In the genomic region with DNA sequence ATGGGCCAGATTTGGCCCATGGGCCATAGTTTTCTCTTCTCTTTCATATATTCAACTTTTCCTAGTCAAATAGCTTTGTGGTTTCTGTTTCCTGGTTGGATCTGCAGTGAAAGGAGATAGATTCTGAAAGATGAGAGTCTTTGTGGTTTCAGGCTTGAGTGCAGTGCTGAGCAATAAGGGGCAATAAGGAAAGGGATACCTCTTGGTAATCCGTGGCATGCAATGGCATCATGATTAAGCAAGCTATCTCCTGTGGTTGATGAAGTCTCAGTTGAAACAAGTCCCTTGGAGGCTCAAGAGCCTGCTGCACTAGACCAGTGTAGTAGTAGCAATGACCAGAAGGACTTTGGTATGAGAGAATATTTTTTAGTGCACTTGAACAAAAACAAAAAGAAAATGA, we compare ENCODE assay signal across 18 cellular contexts.
"Had no signal": no experiment of that assay in that cellular context is flagged by ENCODE, and none has a peak within 500 bp of the region (broad histone marks: within the 10 kb centered on the region; RNA-seq: fewer than 3 reads in every experiment).

No MANE protein-coding gene starts in this region.

- H3K4me1 ChIP-seq: left ventricle myocardium inferior, right atrium auricular region, tibial nerve, uterus had no signal

- H3K27me3 ChIP-seq: cardiac muscle cell, hepatocyte, neutrophil, right atrium auricular region, tibial nerve, uterus had no signal

- H3K36me3 ChIP-seq: cardiac muscle cell, left ventricle myocardium inferior, neutrophil, right atrium auricular region, tibial nerve, uterus had no signal

- H3K79me2 ChIP-seq: hepatocyte had no signal

- H3K4me3 ChIP-seq: cardiac muscle cell, hepatocyte, left ventricle myocardium inferior, right atrium auricular region, skin epidermis, tibial nerve, uterus had no signal

- H3K9me3 Mint-ChIP-seq: memory B cell had no signal

- H3K27me3 Mint-ChIP-seq: activated CD8-positive, alpha-beta memory T cell treated with anti-CD3 and anti-CD28 coated beads, Interleukin-2, amount 10 ng/mL, durations not matched to agents 7 days and 5 days; activated naive CD4-positive, alpha-beta T cell treated with anti-CD3 and anti-CD28 coated beads, Interleukin-2, amount 10 ng/mL, durations not matched to agents 7 days and 5 days; activated T-cell treated with anti-CD3 and anti-CD28 coated beads, Interleukin-2, amount 50 U/mL, for 24 hours; memory B cell; stimulated activated naive B cell treated with anti-CD40 and anti-IgM and Interleukin-4, amounts not matched to agents 10 μg/mL and 1 μg/mL and 100 μg/mL, for 72 hours; T-helper 17 cell had no signal

- ATAC-seq: activated CD8-positive, alpha-beta memory T cell treated with anti-CD3 and anti-CD28 coated beads, Interleukin-2, amount 10 ng/mL, durations not matched to agents 7 days and 5 days; natural killer cell; stimulated activated naive B cell treated with anti-CD40 and anti-IgM and Interleukin-4, amounts not matched to agents 10 μg/mL and 1 μg/mL and 100 μg/mL, for 72 hours; T-helper 17 cell had no signal

- H3K27ac Mint-ChIP-seq: activated CD8-positive, alpha-beta memory T cell treated with anti-CD3 and anti-CD28 coated beads, Interleukin-2, amount 10 ng/mL, durations not matched to agents 7 days and 5 days; activated naive CD4-positive, alpha-beta T cell treated with anti-CD3 and anti-CD28 coated beads, Interleukin-2, amount 10 ng/mL, durations not matched to agents 7 days and 5 days; activated T-cell treated with anti-CD3 and anti-CD28 coated beads, Interleukin-2, amount 50 U/mL, for 24 hours; memory B cell; natural killer cell; stimulated activated naive B cell treated with anti-CD40 and anti-IgM and Interleukin-4, amounts not matched to agents 10 μg/mL and 1 μg/mL and 100 μg/mL, for 72 hours; T-helper 17 cell had no signal

- H3K9me3 ChIP-seq: neutrophil, right atrium auricular region, tibial nerve, uterus had no signal

- DNase-seq: activated CD8-positive, alpha-beta memory T cell treated with anti-CD3 and anti-CD28 coated beads, Interleukin-2, amount 10 ng/mL, durations not matched to agents 7 days and 5 days; activated naive CD4-positive, alpha-beta T cell treated with anti-CD3 and anti-CD28 coated beads, Interleukin-2, amount 10 ng/mL, durations not matched to agents 7 days and 5 days; activated T-cell treated with anti-CD3 and anti-CD28 coated beads, Interleukin-2, amount 50 U/mL, for 24 hours; left ventricle myocardium inferior; natural killer cell; posterior cingulate gyrus; stimulated activated CD4-positive, alpha-beta T cell treated with anti-CD3 and anti-CD28 coated beads, Interleukin-15, amount 100 ng/mL, for 24 hours; stimulated activated CD4-positive, alpha-beta T cell treated with anti-CD3 and anti-CD28 coated beads, Interleukin-4, amount 100 ng/mL, for 1 hour; stimulated activated naive B cell treated with anti-CD40 and anti-IgM and Interleukin-4, amounts not matched to agents 10 μg/mL and 1 μg/mL and 100 μg/mL, for 72 hours; T-helper 17 cell; uterus had no signal

- H3K4me3 Mint-ChIP-seq: activated CD8-positive, alpha-beta memory T cell treated with anti-CD3 and anti-CD28 coated beads, Interleukin-2, amount 10 ng/mL, durations not matched to agents 7 days and 5 days; activated naive CD4-positive, alpha-beta T cell treated with anti-CD3 and anti-CD28 coated beads, Interleukin-2, amount 10 ng/mL, durations not matched to agents 7 days and 5 days; activated T-cell treated with anti-CD3 and anti-CD28 coated beads, Interleukin-2, amount 50 U/mL, for 24 hours; memory B cell; natural killer cell; stimulated activated naive B cell treated with anti-CD40 and anti-IgM and Interleukin-4, amounts not matched to agents 10 μg/mL and 1 μg/mL and 100 μg/mL, for 72 hours; T-helper 17 cell had no signal

- H2AFZ ChIP-seq: hepatocyte had no signal

- H3K36me3 Mint-ChIP-seq: activated CD8-positive, alpha-beta memory T cell treated with anti-CD3 and anti-CD28 coated beads, Interleukin-2, amount 10 ng/mL, durations not matched to agents 7 days and 5 days; activated naive CD4-positive, alpha-beta T cell treated with anti-CD3 and anti-CD28 coated beads, Interleukin-2, amount 10 ng/mL, durations not matched to agents 7 days and 5 days; stimulated activated naive B cell treated with anti-CD40 and anti-IgM and Interleukin-4, amounts not matched to agents 10 μg/mL and 1 μg/mL and 100 μg/mL, for 72 hours had no signal

- H3K4me1 Mint-ChIP-seq: activated CD8-positive, alpha-beta memory T cell treated with anti-CD3 and anti-CD28 coated beads, Interleukin-2, amount 10 ng/mL, durations not matched to agents 7 days and 5 days; activated naive CD4-positive, alpha-beta T cell treated with anti-CD3 and anti-CD28 coated beads, Interleukin-2, amount 10 ng/mL, durations not matched to agents 7 days and 5 days; memory B cell; natural killer cell; stimulated activated naive B cell treated with anti-CD40 and anti-IgM and Interleukin-4, amounts not matched to agents 10 μg/mL and 1 μg/mL and 100 μg/mL, for 72 hours; T-helper 17 cell had no signal

- H3K4me2 ChIP-seq: hepatocyte had no signal

- H3K27ac ChIP-seq: cardiac muscle cell, hepatocyte, left ventricle myocardium inferior, neutrophil, right atrium auricular region, skin epidermis, tibial nerve, uterus had no signal
